In genomic region chr2:86204458-86204857, GRCh38 we compare ENCODE assay signal across 1 cellular context.
TF ChIP-seq lines count a peak whose summit lies in the region.

No MANE protein-coding gene starts in this region.

TF ChIP-seq in K562, 482 proteins besides CTCF, POLR2A, EP300 and RAD21 (continued from another document and continues in another):
- TF ChIP-seq, protein P1, sequence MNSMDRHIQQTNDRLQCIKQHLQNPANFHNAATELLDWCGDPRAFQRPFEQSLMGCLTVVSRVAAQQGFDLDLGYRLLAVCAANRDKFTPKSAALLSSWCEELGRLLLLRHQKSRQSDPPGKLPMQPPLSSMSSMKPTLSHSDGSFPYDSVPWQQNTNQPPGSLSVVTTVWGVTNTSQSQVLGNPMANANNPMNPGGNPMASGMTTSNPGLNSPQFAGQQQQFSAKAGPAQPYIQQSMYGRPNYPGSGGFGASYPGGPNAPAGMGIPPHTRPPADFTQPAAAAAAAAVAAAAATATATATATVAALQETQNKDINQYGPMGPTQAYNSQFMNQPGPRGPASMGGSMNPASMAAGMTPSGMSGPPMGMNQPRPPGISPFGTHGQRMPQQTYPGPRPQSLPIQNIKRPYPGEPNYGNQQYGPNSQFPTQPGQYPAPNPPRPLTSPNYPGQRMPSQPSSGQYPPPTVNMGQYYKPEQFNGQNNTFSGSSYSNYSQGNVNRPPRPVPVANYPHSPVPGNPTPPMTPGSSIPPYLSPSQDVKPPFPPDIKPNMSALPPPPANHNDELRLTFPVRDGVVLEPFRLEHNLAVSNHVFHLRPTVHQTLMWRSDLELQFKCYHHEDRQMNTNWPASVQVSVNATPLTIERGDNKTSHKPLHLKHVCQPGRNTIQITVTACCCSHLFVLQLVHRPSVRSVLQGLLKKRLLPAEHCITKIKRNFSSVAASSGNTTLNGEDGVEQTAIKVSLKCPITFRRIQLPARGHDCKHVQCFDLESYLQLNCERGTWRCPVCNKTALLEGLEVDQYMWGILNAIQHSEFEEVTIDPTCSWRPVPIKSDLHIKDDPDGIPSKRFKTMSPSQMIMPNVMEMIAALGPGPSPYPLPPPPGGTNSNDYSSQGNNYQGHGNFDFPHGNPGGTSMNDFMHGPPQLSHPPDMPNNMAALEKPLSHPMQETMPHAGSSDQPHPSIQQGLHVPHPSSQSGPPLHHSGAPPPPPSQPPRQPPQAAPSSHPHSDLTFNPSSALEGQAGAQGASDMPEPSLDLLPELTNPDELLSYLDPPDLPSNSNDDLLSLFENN (IDR thresholded peaks at IDR 0.05; ENCODE audit: low read depth in 2 of 2, low read length in 2 of 2), result peak in 1 of 2 experiments; percentile 84; a peak in 2 of 4 replicates
- TF ChIP-seq SREBF1 (IDR thresholded peaks at IDR 0.05; ENCODE audit: borderline replicate concordance, low read depth, low read length), result no peak
- peak; percentile 34; the same call in 1 of the 2 replicates for TF ChIP-seq ATF7 (IDR thresholded peaks at IDR 0.05)
- 0 out of 2 replicates have a peak, but pooled peaks have one; percentile 37 for TF ChIP-seq MTA1 (IDR thresholded peaks at IDR 0.05; ENCODE audit: borderline replicate concordance)
- TF ChIP-seq ZKSCAN1 (IDR thresholded peaks at IDR 0.05; ENCODE audit: low read depth, low read length), result no peak
- TF ChIP-seq KLF16 (IDR thresholded peaks at IDR 0.05), result peak; percentile 47; the same call in 1 of the 2 replicates
- TF ChIP-seq CSDE1 (IDR thresholded peaks at IDR 0.05), result no peak
- TF ChIP-seq SRSF9 (IDR thresholded peaks at IDR 0.05; ENCODE audit: borderline replicate concordance, low read depth, low read length), result no peak
- TF ChIP-seq TEAD4 (IDR thresholded peaks at IDR 0.05; ENCODE audit: low read length), result peak; percentile 83
- no peak for TF ChIP-seq TEAD4 (CRISPR knock-in tag; IDR thresholded peaks at IDR 0.05; ENCODE audit: borderline replicate concordance)
- TF ChIP-seq, protein P2, sequence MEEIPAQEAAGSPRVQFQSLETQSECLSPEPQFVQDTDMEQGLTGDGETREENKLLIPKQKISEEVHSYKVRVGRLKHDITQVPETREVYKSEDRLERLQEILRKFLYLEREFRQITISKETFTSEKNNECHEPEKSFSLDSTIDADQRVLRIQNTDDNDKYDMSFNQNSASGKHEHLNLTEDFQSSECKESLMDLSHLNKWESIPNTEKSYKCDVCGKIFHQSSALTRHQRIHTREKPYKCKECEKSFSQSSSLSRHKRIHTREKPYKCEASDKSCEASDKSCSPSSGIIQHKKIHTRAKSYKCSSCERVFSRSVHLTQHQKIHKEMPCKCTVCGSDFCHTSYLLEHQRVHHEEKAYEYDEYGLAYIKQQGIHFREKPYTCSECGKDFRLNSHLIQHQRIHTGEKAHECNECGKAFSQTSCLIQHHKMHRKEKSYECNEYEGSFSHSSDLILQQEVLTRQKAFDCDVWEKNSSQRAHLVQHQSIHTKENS (CRISPR knock-in tag; IDR thresholded peaks at IDR 0.05), result no peak
- no peak for TF ChIP-seq JUNB (CRISPR knock-in tag; conservative IDR thresholded peaks at IDR 0.05)
- TF ChIP-seq ATF1 (CRISPR knock-in tag; IDR thresholded peaks at IDR 0.05), result no peak
- no peak for TF ChIP-seq ATF1 (tag; IDR thresholded peaks at IDR 0.05)
- TF ChIP-seq EP400 (IDR thresholded peaks at IDR 0.05), result no peak
- TF ChIP-seq ETS1 (conservative IDR thresholded peaks at IDR 0.05; ENCODE audit: control insufficient read depth, low read depth, low read length), result peak; percentile 61; the same call in 1 of the 2 replicates
- TF ChIP-seq HIVEP1 (CRISPR knock-in tag; IDR thresholded peaks at IDR 0.05), result no peak
- no peak for TF ChIP-seq POLR2AphosphoS2 (IDR thresholded peaks at IDR 0.05; ENCODE audit: low read length)
- peak; percentile 72 for TF ChIP-seq GATA2 (CRISPR knock-in tag; IDR thresholded peaks at IDR 0.05)
- TF ChIP-seq RBM34 (IDR thresholded peaks at IDR 0.05; ENCODE audit: borderline replicate concordance, insufficient read depth, low read length), result no peak
- TF ChIP-seq KAT8 (IDR thresholded peaks at IDR 0.05; ENCODE audit: low read depth), result no peak
- TF ChIP-seq ARID2 (IDR thresholded peaks at IDR 0.05), result no peak
- TF ChIP-seq ESRRB (CRISPR knock-in tag; IDR thresholded peaks at IDR 0.05; ENCODE audit: borderline replicate concordance), result no peak
- peak; percentile 92 for TF ChIP-seq CBFA2T3 (IDR thresholded peaks at IDR 0.05)
- peak; percentile 81 for TF ChIP-seq CBFA2T2 (conservative IDR thresholded peaks at IDR 0.05)
- TF ChIP-seq TRIM24 (IDR thresholded peaks at IDR 0.05), result peak; percentile 19 to 56; a peak in 3 of 4 replicates
- TF ChIP-seq, protein P3, sequence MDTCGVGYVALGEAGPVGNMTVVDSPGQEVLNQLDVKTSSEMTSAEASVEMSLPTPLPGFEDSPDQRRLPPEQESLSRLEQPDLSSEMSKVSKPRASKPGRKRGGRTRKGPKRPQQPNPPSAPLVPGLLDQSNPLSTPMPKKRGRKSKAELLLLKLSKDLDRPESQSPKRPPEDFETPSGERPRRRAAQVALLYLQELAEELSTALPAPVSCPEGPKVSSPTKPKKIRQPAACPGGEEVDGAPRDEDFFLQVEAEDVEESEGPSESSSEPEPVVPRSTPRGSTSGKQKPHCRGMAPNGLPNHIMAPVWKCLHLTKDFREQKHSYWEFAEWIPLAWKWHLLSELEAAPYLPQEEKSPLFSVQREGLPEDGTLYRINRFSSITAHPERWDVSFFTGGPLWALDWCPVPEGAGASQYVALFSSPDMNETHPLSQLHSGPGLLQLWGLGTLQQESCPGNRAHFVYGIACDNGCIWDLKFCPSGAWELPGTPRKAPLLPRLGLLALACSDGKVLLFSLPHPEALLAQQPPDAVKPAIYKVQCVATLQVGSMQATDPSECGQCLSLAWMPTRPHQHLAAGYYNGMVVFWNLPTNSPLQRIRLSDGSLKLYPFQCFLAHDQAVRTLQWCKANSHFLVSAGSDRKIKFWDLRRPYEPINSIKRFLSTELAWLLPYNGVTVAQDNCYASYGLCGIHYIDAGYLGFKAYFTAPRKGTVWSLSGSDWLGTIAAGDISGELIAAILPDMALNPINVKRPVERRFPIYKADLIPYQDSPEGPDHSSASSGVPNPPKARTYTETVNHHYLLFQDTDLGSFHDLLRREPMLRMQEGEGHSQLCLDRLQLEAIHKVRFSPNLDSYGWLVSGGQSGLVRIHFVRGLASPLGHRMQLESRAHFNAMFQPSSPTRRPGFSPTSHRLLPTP (IDR thresholded peaks at IDR 0.05; ENCODE audit: borderline replicate concordance, extremely low read depth, insufficient read length), result no peak
- no peak for TF ChIP-seq KLF13 (tag; IDR thresholded peaks at IDR 0.05; ENCODE audit: borderline replicate concordance, low read depth)
- TF ChIP-seq RREB1 (CRISPR knock-in tag; IDR thresholded peaks at IDR 0.05), result no peak
- no peak for TF ChIP-seq E2F8 (IDR thresholded peaks at IDR 0.05; ENCODE audit: low read depth, partially characterized antibody)
- no peak for TF ChIP-seq FOXK1 (CRISPR knock-in tag; IDR thresholded peaks at IDR 0.05; ENCODE audit: borderline replicate concordance)
- no peak for TF ChIP-seq POU5F1 (IDR thresholded peaks at IDR 0.05; ENCODE audit: borderline replicate concordance, low read depth, low read length, partially characterized antibody)
- TF ChIP-seq C11orf30 (IDR thresholded peaks at IDR 0.05; ENCODE audit: low read depth), result no peak
- no peak for TF ChIP-seq NR2C1 (IDR thresholded peaks at IDR 0.05)
- peak; percentile 32; the same call in 1 of the 2 replicates for TF ChIP-seq NR2C1 (tag; IDR thresholded peaks at IDR 0.05)
- TF ChIP-seq USF2 (CRISPR knock-in tag; IDR thresholded peaks at IDR 0.05), result no peak
- no peak for TF ChIP-seq MIER1 (IDR thresholded peaks at IDR 0.05; ENCODE audit: low read depth)
- no peak for TF ChIP-seq FOXK2 (conservative IDR thresholded peaks at IDR 0.05 in 1 of 2, IDR thresholded peaks at IDR 0.05 in 1 of 2; ENCODE audit: low read depth in 2 of 2)
- TF ChIP-seq RAD51 (IDR thresholded peaks at IDR 0.05; ENCODE audit: borderline replicate concordance, low read depth), result no peak
- TF ChIP-seq HMG20A (CRISPR knock-in tag; conservative IDR thresholded peaks at IDR 0.05), result no peak
- no peak for TF ChIP-seq SRSF7 (optimal IDR thresholded peaks at IDR 0.05; ENCODE audit: low read depth, low read length)
- no peak for TF ChIP-seq POLR3G (IDR thresholded peaks at IDR 0.05; ENCODE audit: extremely low read depth, insufficient read length, insufficient replicate concordance)
- TF ChIP-seq, protein P4, sequence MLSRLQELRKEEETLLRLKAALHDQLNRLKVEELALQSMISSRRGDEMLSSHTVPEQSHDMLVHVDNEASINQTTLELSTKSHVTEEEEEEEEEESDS (CRISPR knock-in tag; IDR thresholded peaks at IDR 0.05), result no peak
